9 cellular contexts compared by ENCODE assay signal in the genomic region with DNA sequence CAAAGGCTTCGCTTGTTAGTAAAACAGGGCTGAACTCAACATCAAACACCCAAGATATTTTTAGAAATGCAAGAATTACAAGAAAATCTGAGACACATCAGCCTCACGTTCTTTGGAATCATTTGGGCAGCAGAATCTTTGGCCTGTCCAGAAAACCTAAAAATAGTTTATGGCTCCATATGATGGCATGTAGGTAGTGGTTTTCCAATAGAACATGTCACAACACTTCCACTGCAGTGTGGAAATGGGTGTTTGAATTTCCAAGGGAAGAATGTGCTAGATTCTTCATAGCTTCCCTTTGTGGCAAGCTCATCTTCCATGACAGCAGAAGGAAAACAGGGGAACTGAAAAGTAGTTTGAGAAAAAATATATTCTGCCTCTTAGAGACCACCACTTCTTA.
"Had no signal": no experiment of that assay in that cellular context is flagged by ENCODE, and none has a peak within 500 bp of the region (broad histone marks: within the 10 kb centered on the region; RNA-seq: fewer than 3 reads in every experiment).

No MANE protein-coding gene starts in this region.

- DNase-seq: H9, HCEC 1CT, IMR-90, KG1 had no signal

- ATAC-seq: GM23338, K562 had no signal

- H3K4me1 Mint-ChIP-seq: GM23338, H9 had no signal

- H2AFZ ChIP-seq: GM23338 had no signal

- H3K9me3 Mint-ChIP-seq: GM23338 had no signal

- H3K4me3 ChIP-seq: GM23338, K562 had no signal

- H3K4me3 Mint-ChIP-seq: GM23338, H9 had no signal

- H3K4me2 ChIP-seq: GM23338 had no signal

- FAIRE-seq: H1, H54, HTR-8/SVneo, K562 had no signal

- H3K27ac Mint-ChIP-seq: GM23338, H9 had no signal
